ENCODE assay signal across 1 cellular context in the genomic region with DNA sequence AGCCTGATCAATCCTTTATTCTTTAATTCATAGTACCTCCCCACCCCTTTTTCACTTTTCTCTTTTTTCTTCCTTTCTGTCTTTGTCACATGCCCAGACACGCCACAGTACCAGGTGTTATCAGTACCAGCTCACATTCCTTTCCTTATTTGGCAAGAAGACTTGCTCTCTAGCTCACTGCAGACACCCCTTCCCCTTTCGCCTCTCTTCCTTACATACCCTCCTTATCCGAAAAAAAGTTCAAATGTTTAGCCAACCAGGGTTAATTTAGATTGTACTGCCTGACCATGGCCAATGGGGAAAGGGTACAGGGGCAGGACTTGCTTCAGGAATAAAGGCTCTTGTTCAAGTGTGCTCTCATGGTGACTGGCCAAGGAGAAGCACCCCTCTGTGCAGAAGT.
TF ChIP-seq lines count a peak whose summit lies in the region.

No MANE protein-coding gene starts in this region.

TF ChIP-seq in K562, 482 proteins besides CTCF, POLR2A, EP300 and RAD21:
- TF ChIP-seq SRF (CRISPR knock-in tag; IDR thresholded peaks at IDR 0.05) (peak; percentile 71 to 92; a peak in 3 of 4 replicates), ZNF639 (CRISPR knock-in tag; conservative IDR thresholded peaks at IDR 0.05 in 1 of 2, IDR thresholded peaks at IDR 0.05 in 1 of 2) (0 out of 4 replicates have a peak, but pooled peaks of 1 of the 2 experiments have one; percentile 50), POLR3G (IDR thresholded peaks at IDR 0.05; ENCODE audit: extremely low read depth, insufficient read length, insufficient replicate concordance) (no peak), TEAD1 (CRISPR knock-in tag; IDR thresholded peaks at IDR 0.05) (peak in 1 of 2 experiments; percentile 83; a peak in 2 of 4 replicates), HCFC1 (IDR thresholded peaks at IDR 0.05; ENCODE audit: low read depth, low read length) (no peak)
- TF ChIP-seq, protein P1, sequence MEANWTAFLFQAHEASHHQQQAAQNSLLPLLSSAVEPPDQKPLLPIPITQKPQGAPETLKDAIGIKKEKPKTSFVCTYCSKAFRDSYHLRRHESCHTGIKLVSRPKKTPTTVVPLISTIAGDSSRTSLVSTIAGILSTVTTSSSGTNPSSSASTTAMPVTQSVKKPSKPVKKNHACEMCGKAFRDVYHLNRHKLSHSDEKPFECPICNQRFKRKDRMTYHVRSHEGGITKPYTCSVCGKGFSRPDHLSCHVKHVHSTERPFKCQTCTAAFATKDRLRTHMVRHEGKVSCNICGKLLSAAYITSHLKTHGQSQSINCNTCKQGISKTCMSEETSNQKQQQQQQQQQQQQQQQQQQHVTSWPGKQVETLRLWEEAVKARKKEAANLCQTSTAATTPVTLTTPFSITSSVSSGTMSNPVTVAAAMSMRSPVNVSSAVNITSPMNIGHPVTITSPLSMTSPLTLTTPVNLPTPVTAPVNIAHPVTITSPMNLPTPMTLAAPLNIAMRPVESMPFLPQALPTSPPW (CRISPR knock-in tag; IDR thresholded peaks at IDR 0.05), result 0 out of 2 replicates have a peak, but pooled peaks have one; percentile 18
- TF ChIP-seq, protein P2, sequence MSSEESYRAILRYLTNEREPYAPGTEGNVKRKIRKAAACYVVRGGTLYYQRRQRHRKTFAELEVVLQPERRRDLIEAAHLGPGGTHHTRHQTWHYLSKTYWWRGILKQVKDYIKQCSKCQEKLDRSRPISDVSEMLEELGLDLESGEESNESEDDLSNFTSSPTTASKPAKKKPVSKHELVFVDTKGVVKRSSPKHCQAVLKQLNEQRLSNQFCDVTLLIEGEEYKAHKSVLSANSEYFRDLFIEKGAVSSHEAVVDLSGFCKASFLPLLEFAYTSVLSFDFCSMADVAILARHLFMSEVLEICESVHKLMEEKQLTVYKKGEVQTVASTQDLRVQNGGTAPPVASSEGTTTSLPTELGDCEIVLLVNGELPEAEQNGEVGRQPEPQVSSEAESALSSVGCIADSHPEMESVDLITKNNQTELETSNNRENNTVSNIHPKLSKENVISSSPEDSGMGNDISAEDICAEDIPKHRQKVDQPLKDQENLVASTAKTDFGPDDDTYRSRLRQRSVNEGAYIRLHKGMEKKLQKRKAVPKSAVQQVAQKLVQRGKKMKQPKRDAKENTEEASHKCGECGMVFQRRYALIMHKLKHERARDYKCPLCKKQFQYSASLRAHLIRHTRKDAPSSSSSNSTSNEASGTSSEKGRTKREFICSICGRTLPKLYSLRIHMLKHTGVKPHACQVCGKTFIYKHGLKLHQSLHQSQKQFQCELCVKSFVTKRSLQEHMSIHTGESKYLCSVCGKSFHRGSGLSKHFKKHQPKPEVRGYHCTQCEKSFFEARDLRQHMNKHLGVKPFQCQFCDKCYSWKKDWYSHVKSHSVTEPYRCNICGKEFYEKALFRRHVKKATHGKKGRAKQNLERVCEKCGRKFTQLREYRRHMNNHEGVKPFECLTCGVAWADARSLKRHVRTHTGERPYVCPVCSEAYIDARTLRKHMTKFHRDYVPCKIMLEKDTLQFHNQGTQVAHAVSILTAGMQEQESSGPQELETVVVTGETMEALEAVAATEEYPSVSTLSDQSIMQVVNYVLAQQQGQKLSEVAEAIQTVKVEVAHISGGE (CRISPR knock-in tag; IDR thresholded peaks at IDR 0.05), result peak in 1 of 3 experiments; percentile 53; a peak in 2 of 6 replicates
